Comparison of ENCODE assay signal across 2 cellular contexts in the genomic region with DNA sequence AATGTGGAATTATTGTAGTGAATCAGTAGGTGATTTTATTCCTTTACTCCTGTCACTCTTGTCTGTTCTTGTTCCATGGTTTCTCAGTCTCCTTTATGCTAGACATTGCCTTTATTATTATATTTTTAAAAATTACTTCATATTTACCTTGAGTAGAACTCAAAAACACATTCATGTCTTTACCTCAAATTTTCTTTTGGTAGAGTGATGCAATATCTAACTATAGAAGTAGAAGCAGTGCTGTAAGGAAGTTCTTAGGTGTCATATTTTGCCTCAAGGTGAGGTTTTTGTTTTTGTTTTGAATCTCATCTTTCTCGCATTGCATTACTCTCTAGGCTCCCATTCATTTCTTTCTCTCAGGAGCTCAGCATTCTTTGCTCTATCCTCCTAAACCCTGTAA.
TF ChIP-seq lines count a peak whose summit lies in the region.

No MANE protein-coding gene starts in this region.

TF ChIP-seq in GM23338, 12 proteins besides CTCF, POLR2A, EP300 and RAD21 (continued from another document):
- TF ChIP-seq EZH2 (IDR thresholded peaks at IDR 0.05; ENCODE audit: low read depth, unreplicated experiment) (no peak), EZH2phosphoT487 (IDR thresholded peaks at IDR 0.05; ENCODE audit: unreplicated experiment) (no peak), POLR2AphosphoS5 (IDR thresholded peaks at IDR 0.05; ENCODE audit: low read depth) (no peak)
- TF ChIP-seq, protein P1, sequence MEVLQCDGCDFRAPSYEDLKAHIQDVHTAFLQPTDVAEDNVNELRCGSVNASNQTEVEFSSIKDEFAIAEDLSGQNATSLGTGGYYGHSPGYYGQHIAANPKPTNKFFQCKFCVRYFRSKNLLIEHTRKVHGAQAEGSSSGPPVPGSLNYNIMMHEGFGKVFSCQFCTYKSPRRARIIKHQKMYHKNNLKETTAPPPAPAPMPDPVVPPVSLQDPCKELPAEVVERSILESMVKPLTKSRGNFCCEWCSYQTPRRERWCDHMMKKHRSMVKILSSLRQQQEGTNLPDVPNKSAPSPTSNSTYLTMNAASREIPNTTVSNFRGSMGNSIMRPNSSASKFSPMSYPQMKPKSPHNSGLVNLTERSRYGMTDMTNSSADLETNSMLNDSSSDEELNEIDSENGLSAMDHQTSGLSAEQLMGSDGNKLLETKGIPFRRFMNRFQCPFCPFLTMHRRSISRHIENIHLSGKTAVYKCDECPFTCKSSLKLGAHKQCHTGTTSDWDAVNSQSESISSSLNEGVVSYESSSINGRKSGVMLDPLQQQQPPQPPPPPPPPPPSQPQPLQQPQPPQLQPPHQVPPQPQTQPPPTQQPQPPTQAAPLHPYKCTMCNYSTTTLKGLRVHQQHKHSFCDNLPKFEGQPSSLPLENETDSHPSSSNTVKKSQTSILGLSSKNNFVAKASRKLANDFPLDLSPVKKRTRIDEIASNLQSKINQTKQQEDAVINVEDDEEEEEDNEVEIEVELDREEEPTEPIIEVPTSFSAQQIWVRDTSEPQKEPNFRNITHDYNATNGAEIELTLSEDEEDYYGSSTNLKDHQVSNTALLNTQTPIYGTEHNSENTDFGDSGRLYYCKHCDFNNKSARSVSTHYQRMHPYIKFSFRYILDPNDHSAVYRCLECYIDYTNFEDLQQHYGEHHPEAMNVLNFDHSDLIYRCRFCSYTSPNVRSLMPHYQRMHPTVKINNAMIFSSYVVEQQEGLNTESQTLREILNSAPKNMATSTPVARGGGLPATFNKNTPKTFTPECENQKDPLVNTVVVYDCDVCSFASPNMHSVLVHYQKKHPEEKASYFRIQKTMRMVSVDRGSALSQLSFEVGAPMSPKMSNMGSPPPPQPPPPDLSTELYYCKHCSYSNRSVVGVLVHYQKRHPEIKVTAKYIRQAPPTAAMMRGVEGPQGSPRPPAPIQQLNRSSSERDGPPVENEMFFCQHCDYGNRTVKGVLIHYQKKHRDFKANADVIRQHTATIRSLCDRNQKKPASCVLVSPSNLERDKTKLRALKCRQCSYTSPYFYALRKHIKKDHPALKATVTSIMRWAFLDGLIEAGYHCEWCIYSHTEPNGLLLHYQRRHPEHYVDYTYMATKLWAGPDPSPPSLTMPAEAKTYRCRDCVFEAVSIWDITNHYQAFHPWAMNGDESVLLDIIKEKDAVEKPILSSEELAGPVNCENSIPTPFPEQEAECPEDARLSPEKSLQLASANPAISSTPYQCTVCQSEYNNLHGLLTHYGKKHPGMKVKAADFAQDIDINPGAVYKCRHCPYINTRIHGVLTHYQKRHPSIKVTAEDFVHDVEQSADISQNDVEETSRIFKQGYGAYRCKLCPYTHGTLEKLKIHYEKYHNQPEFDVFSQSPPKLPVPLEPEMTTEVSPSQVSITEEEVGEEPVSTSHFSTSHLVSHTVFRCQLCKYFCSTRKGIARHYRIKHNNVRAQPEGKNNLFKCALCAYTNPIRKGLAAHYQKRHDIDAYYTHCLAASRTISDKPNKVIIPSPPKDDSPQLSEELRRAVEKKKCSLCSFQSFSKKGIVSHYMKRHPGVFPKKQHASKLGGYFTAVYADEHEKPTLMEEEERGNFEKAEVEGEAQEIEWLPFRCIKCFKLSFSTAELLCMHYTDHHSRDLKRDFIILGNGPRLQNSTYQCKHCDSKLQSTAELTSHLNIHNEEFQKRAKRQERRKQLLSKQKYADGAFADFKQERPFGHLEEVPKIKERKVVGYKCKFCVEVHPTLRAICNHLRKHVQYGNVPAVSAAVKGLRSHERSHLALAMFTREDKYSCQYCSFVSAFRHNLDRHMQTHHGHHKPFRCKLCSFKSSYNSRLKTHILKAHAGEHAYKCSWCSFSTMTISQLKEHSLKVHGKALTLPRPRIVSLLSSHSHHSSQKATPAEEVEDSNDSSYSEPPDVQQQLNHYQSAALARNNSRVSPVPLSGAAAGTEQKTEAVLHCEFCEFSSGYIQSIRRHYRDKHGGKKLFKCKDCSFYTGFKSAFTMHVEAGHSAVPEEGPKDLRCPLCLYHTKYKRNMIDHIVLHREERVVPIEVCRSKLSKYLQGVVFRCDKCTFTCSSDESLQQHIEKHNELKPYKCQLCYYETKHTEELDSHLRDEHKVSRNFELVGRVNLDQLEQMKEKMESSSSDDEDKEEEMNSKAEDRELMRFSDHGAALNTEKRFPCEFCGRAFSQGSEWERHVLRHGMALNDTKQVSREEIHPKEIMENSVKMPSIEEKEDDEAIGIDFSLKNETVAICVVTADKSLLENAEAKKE (CRISPR knock-in tag; IDR thresholded peaks at IDR 0.05): no peak

TF ChIP-seq in IMR-90, 13 proteins besides CTCF, POLR2A, EP300 and RAD21 (continued from another document):
- TF ChIP-seq CEBPB (IDR thresholded peaks at IDR 0.05; ENCODE audit: low read depth, low read length): peak; percentile 27; the same call in 1 of the 2 replicates
